ENCODE assay signal across 1 cellular context in the genomic region with DNA sequence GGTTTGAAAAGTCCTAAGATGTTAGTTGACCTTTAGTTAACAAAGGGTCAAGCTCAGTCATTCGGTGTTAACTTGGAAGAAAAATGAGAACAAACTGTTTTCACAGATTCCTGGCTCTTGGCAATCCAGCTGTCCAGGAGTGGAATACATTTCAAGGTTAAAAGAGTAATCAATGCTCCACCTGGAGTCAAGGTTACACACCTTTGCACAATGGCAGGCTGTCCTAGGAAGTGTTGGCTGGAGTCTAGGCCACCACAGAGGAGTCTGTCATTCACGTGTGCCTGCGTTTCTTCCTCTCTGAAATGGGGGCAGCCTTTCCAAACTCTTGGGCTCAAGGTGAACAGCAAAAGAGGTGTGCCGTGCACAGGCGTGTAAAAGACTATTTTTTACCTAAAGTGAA.
TF ChIP-seq lines count a peak whose summit lies in the region.

No MANE protein-coding gene starts in this region.

TF ChIP-seq in HepG2, 621 proteins besides CTCF, POLR2A, EP300 and RAD21 (continued from another document and continues in another):
- peak; percentile 53; the same call in 1 of the 2 replicates for TF ChIP-seq ZBTB20 (CRISPR knock-in tag; IDR thresholded peaks at IDR 0.05; ENCODE audit: borderline replicate concordance, low read depth)
- no peak for TF ChIP-seq ZNF367 (CRISPR knock-in tag; IDR thresholded peaks at IDR 0.05; ENCODE audit: borderline replicate concordance)
- TF ChIP-seq ZNF792 (CRISPR knock-in tag; IDR thresholded peaks at IDR 0.05), result no peak
- no peak for TF ChIP-seq ZNF709 (CRISPR knock-in tag; IDR thresholded peaks at IDR 0.05)
- no peak for TF ChIP-seq ZNF317 (CRISPR knock-in tag; IDR thresholded peaks at IDR 0.05)
- TF ChIP-seq RFXANK (CRISPR knock-in tag; IDR thresholded peaks at IDR 0.05), result no peak
- TF ChIP-seq, protein P1, sequence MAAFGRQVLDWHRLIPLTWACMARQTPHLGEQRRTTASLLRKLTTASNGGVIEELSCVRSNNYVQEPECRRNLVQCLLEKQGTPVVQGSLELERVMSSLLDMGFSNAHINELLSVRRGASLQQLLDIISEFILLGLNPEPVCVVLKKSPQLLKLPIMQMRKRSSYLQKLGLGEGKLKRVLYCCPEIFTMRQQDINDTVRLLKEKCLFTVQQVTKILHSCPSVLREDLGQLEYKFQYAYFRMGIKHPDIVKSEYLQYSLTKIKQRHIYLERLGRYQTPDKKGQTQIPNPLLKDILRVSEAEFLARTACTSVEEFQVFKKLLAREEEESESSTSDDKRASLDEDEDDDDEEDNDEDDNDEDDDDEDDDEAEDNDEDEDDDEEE (CRISPR knock-in tag; IDR thresholded peaks at IDR 0.05), result no peak
- TF ChIP-seq, protein P2, sequence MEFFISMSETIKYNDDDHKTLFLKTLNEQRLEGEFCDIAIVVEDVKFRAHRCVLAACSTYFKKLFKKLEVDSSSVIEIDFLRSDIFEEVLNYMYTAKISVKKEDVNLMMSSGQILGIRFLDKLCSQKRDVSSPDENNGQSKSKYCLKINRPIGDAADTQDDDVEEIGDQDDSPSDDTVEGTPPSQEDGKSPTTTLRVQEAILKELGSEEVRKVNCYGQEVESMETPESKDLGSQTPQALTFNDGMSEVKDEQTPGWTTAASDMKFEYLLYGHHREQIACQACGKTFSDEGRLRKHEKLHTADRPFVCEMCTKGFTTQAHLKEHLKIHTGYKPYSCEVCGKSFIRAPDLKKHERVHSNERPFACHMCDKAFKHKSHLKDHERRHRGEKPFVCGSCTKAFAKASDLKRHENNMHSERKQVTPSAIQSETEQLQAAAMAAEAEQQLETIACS (CRISPR knock-in tag; IDR thresholded peaks at IDR 0.05), result 0 out of 2 replicates have a peak, but pooled peaks have one; percentile 26
- TF ChIP-seq, protein P3, sequence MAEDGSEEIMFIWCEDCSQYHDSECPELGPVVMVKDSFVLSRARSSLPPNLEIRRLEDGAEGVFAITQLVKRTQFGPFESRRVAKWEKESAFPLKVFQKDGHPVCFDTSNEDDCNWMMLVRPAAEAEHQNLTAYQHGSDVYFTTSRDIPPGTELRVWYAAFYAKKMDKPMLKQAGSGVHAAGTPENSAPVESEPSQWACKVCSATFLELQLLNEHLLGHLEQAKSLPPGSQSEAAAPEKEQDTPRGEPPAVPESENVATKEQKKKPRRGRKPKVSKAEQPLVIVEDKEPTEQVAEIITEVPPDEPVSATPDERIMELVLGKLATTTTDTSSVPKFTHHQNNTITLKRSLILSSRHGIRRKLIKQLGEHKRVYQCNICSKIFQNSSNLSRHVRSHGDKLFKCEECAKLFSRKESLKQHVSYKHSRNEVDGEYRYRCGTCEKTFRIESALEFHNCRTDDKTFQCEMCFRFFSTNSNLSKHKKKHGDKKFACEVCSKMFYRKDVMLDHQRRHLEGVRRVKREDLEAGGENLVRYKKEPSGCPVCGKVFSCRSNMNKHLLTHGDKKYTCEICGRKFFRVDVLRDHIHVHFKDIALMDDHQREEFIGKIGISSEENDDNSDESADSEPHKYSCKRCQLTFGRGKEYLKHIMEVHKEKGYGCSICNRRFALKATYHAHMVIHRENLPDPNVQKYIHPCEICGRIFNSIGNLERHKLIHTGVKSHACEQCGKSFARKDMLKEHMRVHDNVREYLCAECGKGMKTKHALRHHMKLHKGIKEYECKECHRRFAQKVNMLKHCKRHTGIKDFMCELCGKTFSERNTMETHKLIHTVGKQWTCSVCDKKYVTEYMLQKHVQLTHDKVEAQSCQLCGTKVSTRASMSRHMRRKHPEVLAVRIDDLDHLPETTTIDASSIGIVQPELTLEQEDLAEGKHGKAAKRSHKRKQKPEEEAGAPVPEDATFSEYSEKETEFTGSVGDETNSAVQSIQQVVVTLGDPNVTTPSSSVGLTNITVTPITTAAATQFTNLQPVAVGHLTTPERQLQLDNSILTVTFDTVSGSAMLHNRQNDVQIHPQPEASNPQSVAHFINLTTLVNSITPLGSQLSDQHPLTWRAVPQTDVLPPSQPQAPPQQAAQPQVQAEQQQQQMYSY (CRISPR knock-in tag; IDR thresholded peaks at IDR 0.05), result peak; percentile 43; the same call in 1 of the 2 replicates
- no peak for TF ChIP-seq ZFP36L1 (CRISPR knock-in tag; IDR thresholded peaks at IDR 0.05)
- peak; percentile 81 for TF ChIP-seq MEIS2 (CRISPR knock-in tag; IDR thresholded peaks at IDR 0.05)
- TF ChIP-seq PHB2 (IDR thresholded peaks at IDR 0.05; ENCODE audit: partially characterized antibody), result no peak
- TF ChIP-seq, protein P4, sequence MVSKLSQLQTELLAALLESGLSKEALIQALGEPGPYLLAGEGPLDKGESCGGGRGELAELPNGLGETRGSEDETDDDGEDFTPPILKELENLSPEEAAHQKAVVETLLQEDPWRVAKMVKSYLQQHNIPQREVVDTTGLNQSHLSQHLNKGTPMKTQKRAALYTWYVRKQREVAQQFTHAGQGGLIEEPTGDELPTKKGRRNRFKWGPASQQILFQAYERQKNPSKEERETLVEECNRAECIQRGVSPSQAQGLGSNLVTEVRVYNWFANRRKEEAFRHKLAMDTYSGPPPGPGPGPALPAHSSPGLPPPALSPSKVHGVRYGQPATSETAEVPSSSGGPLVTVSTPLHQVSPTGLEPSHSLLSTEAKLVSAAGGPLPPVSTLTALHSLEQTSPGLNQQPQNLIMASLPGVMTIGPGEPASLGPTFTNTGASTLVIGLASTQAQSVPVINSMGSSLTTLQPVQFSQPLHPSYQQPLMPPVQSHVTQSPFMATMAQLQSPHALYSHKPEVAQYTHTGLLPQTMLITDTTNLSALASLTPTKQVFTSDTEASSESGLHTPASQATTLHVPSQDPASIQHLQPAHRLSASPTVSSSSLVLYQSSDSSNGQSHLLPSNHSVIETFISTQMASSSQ (IDR thresholded peaks at IDR 0.05; ENCODE audit: low read depth), result peak; percentile 56; the same call in 1 of the 2 replicates
- TF ChIP-seq, protein P4 (CRISPR knock-in tag; IDR thresholded peaks at IDR 0.05; ENCODE audit: borderline replicate concordance), result peak; percentile 59; the same call in 1 of the 2 replicates
- no peak for TF ChIP-seq CHD4 (IDR thresholded peaks at IDR 0.05; ENCODE audit: borderline replicate concordance, low read length)
- TF ChIP-seq MIER3 (CRISPR knock-in tag; IDR thresholded peaks at IDR 0.05; ENCODE audit: borderline replicate concordance), result peak; percentile 53; the same call in 1 of the 2 replicates
- TF ChIP-seq ARNT (IDR thresholded peaks at IDR 0.05), result no peak
- no peak for TF ChIP-seq ZFP90 (CRISPR knock-in tag; IDR thresholded peaks at IDR 0.05; ENCODE audit: borderline replicate concordance)
- TF ChIP-seq MAFF (IDR thresholded peaks at IDR 0.05; ENCODE audit: low read depth, low read length), result no peak
- no peak for TF ChIP-seq EZH2 (conservative IDR thresholded peaks at IDR 0.05; ENCODE audit: low read depth, low read length)
- peak; percentile 83; the same call in 1 of the 2 replicates for TF ChIP-seq RXRA (CRISPR knock-in tag; IDR thresholded peaks at IDR 0.05)
- TF ChIP-seq NFIC (IDR thresholded peaks at IDR 0.05; ENCODE audit: low read length), result peak; percentile 40; the same call in 1 of the 2 replicates
- peak; percentile 40; the same call in 1 of the 2 replicates for TF ChIP-seq BHLHE40 (IDR thresholded peaks at IDR 0.05; ENCODE audit: low read length)
- no peak for TF ChIP-seq ZBTB1 (CRISPR knock-in tag; IDR thresholded peaks at IDR 0.05; ENCODE audit: borderline replicate concordance)
- TF ChIP-seq ZNF20 (CRISPR knock-in tag; IDR thresholded peaks at IDR 0.05), result no peak
- no peak for TF ChIP-seq ZNF879 (CRISPR knock-in tag; IDR thresholded peaks at IDR 0.05)
- TF ChIP-seq NBN (conservative IDR thresholded peaks at IDR 0.05), result no peak
- TF ChIP-seq ZNF761 (CRISPR knock-in tag; conservative IDR thresholded peaks at IDR 0.05), result 0 out of 2 replicates have a peak, but pooled peaks have one; percentile 36
- TF ChIP-seq KAT7 (CRISPR knock-in tag; IDR thresholded peaks at IDR 0.05; ENCODE audit: borderline replicate concordance), result 0 out of 2 replicates have a peak, but pooled peaks have one; percentile 43
- TF ChIP-seq ZNF614 (CRISPR knock-in tag; IDR thresholded peaks at IDR 0.05; ENCODE audit: borderline replicate concordance), result 0 out of 2 replicates have a peak, but pooled peaks have one; percentile 50
- peak; percentile 81 for TF ChIP-seq RCOR2 (CRISPR knock-in tag; IDR thresholded peaks at IDR 0.05)
- TF ChIP-seq FOXA3 (CRISPR knock-in tag; IDR thresholded peaks at IDR 0.05), result peak; percentile 74
- TF ChIP-seq, protein P5, sequence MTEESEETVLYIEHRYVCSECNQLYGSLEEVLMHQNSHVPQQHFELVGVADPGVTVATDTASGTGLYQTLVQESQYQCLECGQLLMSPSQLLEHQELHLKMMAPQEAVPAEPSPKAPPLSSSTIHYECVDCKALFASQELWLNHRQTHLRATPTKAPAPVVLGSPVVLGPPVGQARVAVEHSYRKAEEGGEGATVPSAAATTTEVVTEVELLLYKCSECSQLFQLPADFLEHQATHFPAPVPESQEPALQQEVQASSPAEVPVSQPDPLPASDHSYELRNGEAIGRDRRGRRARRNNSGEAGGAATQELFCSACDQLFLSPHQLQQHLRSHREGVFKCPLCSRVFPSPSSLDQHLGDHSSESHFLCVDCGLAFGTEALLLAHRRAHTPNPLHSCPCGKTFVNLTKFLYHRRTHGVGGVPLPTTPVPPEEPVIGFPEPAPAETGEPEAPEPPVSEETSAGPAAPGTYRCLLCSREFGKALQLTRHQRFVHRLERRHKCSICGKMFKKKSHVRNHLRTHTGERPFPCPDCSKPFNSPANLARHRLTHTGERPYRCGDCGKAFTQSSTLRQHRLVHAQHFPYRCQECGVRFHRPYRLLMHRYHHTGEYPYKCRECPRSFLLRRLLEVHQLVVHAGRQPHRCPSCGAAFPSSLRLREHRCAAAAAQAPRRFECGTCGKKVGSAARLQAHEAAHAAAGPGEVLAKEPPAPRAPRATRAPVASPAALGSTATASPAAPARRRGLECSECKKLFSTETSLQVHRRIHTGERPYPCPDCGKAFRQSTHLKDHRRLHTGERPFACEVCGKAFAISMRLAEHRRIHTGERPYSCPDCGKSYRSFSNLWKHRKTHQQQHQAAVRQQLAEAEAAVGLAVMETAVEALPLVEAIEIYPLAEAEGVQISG (CRISPR knock-in tag; IDR thresholded peaks at IDR 0.05), result peak; percentile 68
- no peak for TF ChIP-seq ZNF251 (CRISPR knock-in tag; IDR thresholded peaks at IDR 0.05)
- no peak for TF ChIP-seq ZNF878 (CRISPR knock-in tag; IDR thresholded peaks at IDR 0.05)
- TF ChIP-seq, protein P6, sequence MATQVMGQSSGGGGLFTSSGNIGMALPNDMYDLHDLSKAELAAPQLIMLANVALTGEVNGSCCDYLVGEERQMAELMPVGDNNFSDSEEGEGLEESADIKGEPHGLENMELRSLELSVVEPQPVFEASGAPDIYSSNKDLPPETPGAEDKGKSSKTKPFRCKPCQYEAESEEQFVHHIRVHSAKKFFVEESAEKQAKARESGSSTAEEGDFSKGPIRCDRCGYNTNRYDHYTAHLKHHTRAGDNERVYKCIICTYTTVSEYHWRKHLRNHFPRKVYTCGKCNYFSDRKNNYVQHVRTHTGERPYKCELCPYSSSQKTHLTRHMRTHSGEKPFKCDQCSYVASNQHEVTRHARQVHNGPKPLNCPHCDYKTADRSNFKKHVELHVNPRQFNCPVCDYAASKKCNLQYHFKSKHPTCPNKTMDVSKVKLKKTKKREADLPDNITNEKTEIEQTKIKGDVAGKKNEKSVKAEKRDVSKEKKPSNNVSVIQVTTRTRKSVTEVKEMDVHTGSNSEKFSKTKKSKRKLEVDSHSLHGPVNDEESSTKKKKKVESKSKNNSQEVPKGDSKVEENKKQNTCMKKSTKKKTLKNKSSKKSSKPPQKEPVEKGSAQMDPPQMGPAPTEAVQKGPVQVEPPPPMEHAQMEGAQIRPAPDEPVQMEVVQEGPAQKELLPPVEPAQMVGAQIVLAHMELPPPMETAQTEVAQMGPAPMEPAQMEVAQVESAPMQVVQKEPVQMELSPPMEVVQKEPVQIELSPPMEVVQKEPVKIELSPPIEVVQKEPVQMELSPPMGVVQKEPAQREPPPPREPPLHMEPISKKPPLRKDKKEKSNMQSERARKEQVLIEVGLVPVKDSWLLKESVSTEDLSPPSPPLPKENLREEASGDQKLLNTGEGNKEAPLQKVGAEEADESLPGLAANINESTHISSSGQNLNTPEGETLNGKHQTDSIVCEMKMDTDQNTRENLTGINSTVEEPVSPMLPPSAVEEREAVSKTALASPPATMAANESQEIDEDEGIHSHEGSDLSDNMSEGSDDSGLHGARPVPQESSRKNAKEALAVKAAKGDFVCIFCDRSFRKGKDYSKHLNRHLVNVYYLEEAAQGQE (IDR thresholded peaks at IDR 0.05; ENCODE audit: borderline replicate concordance in 1 of 2, low read depth in 1 of 2, low read length in 2 of 2), result peak in 1 of 2 experiments; percentile 49; a peak in 1 of 4 replicates
- TF ChIP-seq ZNF816 (CRISPR knock-in tag; IDR thresholded peaks at IDR 0.05; ENCODE audit: borderline replicate concordance), result 0 out of 2 replicates have a peak, but pooled peaks have one; percentile 46
- TF ChIP-seq ATRX (CRISPR knock-in tag; IDR thresholded peaks at IDR 0.05; ENCODE audit: borderline replicate concordance), result no peak
- TF ChIP-seq ZFP41 (CRISPR knock-in tag; IDR thresholded peaks at IDR 0.05; ENCODE audit: borderline replicate concordance), result no peak
- no peak for TF ChIP-seq CBX2 (IDR thresholded peaks at IDR 0.05; ENCODE audit: low read depth, low read length)
- TF ChIP-seq CBX2 (CRISPR knock-in tag; IDR thresholded peaks at IDR 0.05; ENCODE audit: low read depth), result no peak
- 0 out of 2 replicates have a peak, but pooled peaks have one; percentile 64 for TF ChIP-seq ZNF331 (CRISPR knock-in tag; IDR thresholded peaks at IDR 0.05)
- TF ChIP-seq ZNF598 (CRISPR knock-in tag; IDR thresholded peaks at IDR 0.05; ENCODE audit: borderline replicate concordance), result no peak
- no peak for TF ChIP-seq CREB1 (IDR thresholded peaks at IDR 0.05)
- TF ChIP-seq CREB1 (CRISPR knock-in tag; IDR thresholded peaks at IDR 0.05), result 0 out of 2 replicates have a peak, but pooled peaks have one; percentile 35
- 0 out of 2 replicates have a peak, but pooled peaks have one; percentile 44 for TF ChIP-seq ZNF232 (CRISPR knock-in tag; IDR thresholded peaks at IDR 0.05; ENCODE audit: borderline replicate concordance)
- no peak for TF ChIP-seq PCBP2 (optimal IDR thresholded peaks at IDR 0.05; ENCODE audit: low read depth, low read length, poor library complexity, severe bottlenecking)
- no peak; the same call in 1 of the 2 replicates for TF ChIP-seq TGIF2 (CRISPR knock-in tag; IDR thresholded peaks at IDR 0.05)
